ENCODE assay signal across 19 cellular contexts in genomic region chr18:54280206-54280550, GRCh38. TPM values are rescaled to one million over a fixed set of nuclear protein-coding genes. Genes with fewer than 3 reads are reported as not detected.
DNase-seq lines count a peak whose midpoint lies in the region; TF ChIP-seq lines count a peak whose summit lies in the region.
"Had no signal": no experiment of that assay in that cellular context is flagged by ENCODE, and none has a peak within 500 bp of the region (broad histone marks: within the 10 kb centered on the region; RNA-seq: fewer than 3 reads in every experiment).

No MANE protein-coding gene starts in this region.

- intact Hi-C loops in A673 (cut with micrococcal nuclease; ENCODE audit: unreplicated experiment), result no loop called here

- H3K27me3 ChIP-seq in A673 (replicated peaks; ENCODE audit: insufficient read depth, low read depth, low read length, poor library complexity) (no peaks in the 10 kb centered on the region), DOHH2 (ENCODE audit: control insufficient read depth, low read length) (no peaks in the 10 kb centered on the region), iPS-20b (ENCODE audit: insufficient read depth, low read length) (no peaks in the 10 kb centered on the region)
- H3K27me3 ChIP-seq: tibial nerve had no signal

- H3K36me3 ChIP-seq in A673 (ENCODE audit: insufficient read depth, low read length, poor library complexity, severe bottlenecking) (peaks cover 50% of the 10 kb centered on the region), DOHH2 (ENCODE audit: control insufficient read depth, low read length) (peaks cover 50% of the 10 kb centered on the region), iPS-20b (ENCODE audit: insufficient read depth, low read depth, low read length) (peaks cover 82% of the 10 kb centered on the region)

- TF ChIP-seq CTCF in A673 (conservative IDR thresholded peaks at IDR 0.05; ENCODE audit: low read depth, low read length) (no peak), DOHH2 (IDR thresholded peaks at IDR 0.05; ENCODE audit: low read depth, low read length, poor library complexity, severe bottlenecking) (no peak)

- POLR2A ChIA-PET in A673 (lab: Charles Lee; ENCODE audit: low non-redundant PET), result no interaction called here

- H3F3A ChIP-seq in DOHH2 (ENCODE audit: control insufficient read depth, insufficient read depth), result peaks cover 9% of the 10 kb centered on the region

- in situ Hi-C loops in G401 (cut with HindIII; ENCODE audit: low sequenced_read_pairs), result no loop called here

- no peaks in the 10 kb centered on the region for H4K20me1 ChIP-seq in DOHH2 (ENCODE audit: control insufficient read depth, insufficient read depth, low read depth, low read length)

- no peak overlapping the region for H3K27ac ChIP-seq in A673 (ENCODE audit: low read depth, low read length, poor library complexity, severe bottlenecking)
- H3K27ac ChIP-seq in DOHH2 (ENCODE audit: low read depth, low read length), result no peak overlapping the region
- H3K27ac ChIP-seq in iPS-20b (ENCODE audit: low read length), result no peak overlapping the region
- H3K27ac ChIP-seq: tibial nerve, WERI-Rb-1 had no signal

- CTCF ChIA-PET in A673 (lab: Charles Lee), result no interaction called here

- H3K9me2 ChIP-seq in DOHH2 (replicated peaks; ENCODE audit: control insufficient read depth, low read length), result no peaks in the 10 kb centered on the region

- H3K4me2 ChIP-seq in DOHH2 (ENCODE audit: low read length), result peak overlapping the region; percentile 36

- H3K79me2 ChIP-seq in DOHH2 (ENCODE audit: control insufficient read depth, low read length), result no peaks in the 10 kb centered on the region

- DNase-seq in A673 (ENCODE audit: low spot score) (peak; percentile 8), OCI-M1 (lab: John Stamatoyannopoulos, UW) (peak; percentile 33), G401 (ENCODE audit: low spot score) (no peak), dedifferentiated amniotic fluid mesenchymal stem cell (ENCODE audit: extremely low spot score) (no peak), NCI-H1105 treated with DMSO at 0.1 percent for 48 hours (lab: John Stamatoyannopoulos, UW) (no peak), NCI-H1417 (lab: John Stamatoyannopoulos, UW) (no peak)
- DNase-seq: amygdala; naive thymus-derived CD8-positive, alpha-beta T cell; NCI-H1436 treated with DMSO at 0.1 percent for 48 hours; NCI-H446 treated with DMSO at 0.1 percent for 48 hours; RPMI8226; stimulated activated CD4-positive, alpha-beta T cell treated with anti-CD3 and anti-CD28 coated beads, Interleukin-12 subunit alpha, Interleukin-12 subunit beta, amount 100 ng/mL, for 4 hours; stimulated activated naive B cell treated with anti-CD40 and anti-IgM and Interleukin-4, amounts not matched to agents 10 μg/mL and 1 μg/mL and 100 μg/mL, for 72 hours; SW 1271; WERI-Rb-1 had no signal

- no TSS peak for BruUV-seq in A673 (replicated peaks; lab: Mats Ljungman, UMichigan)

- H3K9ac ChIP-seq in iPS-20b (ENCODE audit: low read depth, low read length), result peak overlapping the region; percentile 33; the same call in 1 of the 2 replicates

- no peak overlapping the region for H3K4me3 ChIP-seq in A673 (ENCODE audit: low read depth, low read length, poor library complexity, severe bottlenecking)
- peak overlapping the region; percentile 23; the same call in 1 of the 2 replicates for H3K4me3 ChIP-seq in DOHH2 (ENCODE audit: low read length)
- H3K4me3 ChIP-seq in iPS-20b (ENCODE audit: low read length), result no peak overlapping the region
- H3K4me3 ChIP-seq: lung, tibial nerve had no signal

- H3K4me1 ChIP-seq in A673 (ENCODE audit: insufficient read depth, low read length, poor library complexity, severe bottlenecking) (no peaks in the 10 kb centered on the region), DOHH2 (ENCODE audit: control insufficient read depth, low read length) (peaks cover 54% of the 10 kb centered on the region), iPS-20b (ENCODE audit: insufficient read depth, low read length) (peaks cover 8% of the 10 kb centered on the region)
- H3K4me1 ChIP-seq: tibial nerve had no signal

- H3K9me3 ChIP-seq in A673 (ENCODE audit: low read depth, low read length, poor library complexity, severe bottlenecking) (no peaks in the 10 kb centered on the region), DOHH2 (ENCODE audit: control insufficient read depth, insufficient read depth, low read length) (peaks cover 7% of the 10 kb centered on the region; the same call in 1 of the 2 replicates), iPS-20b (ENCODE audit: insufficient read depth, low read depth, low read length) (no peaks in the 10 kb centered on the region)
- H3K9me3 ChIP-seq: tibial nerve had no signal

RNA-seq across cellular contexts. Expression of gene POLI, which starts 10.9 kb away (rescaled TPM):
- 33.6 and 35.6 TPM in 2 replicates for total RNA-seq in A673 (2021)
- 16.9 and 34.5 TPM in 2 replicates for total RNA-seq in G401 (2014; rRNA removed; shearing (Covaris generic))

RNA-seq across cellular contexts. Expression of gene MBD2, which starts 55.7 kb away (rescaled TPM):
- 79.7 and 86.7 TPM in 2 replicates for total RNA-seq in A673 (2021)
- 29.3 and 36.0 TPM in 2 replicates for total RNA-seq in G401 (2014; rRNA removed; shearing (Covaris generic))

Comparison
In these comparisons a context has a peak if more than half of its experiments do, and no peak if none do; other contexts are left out.
1. DNase-seq: peak in A673 (single experiment) and OCI-M1 (single experiment); none in G401 (single experiment), dedifferentiated amniotic fluid mesenchymal stem cell (single experiment), NCI-H1105 treated with DMSO at 0.1 percent for 48 hours (single experiment) and NCI-H1417 (0 of 3).